In genomic region chr2:27428978-27429541, GRCh38 we compare ENCODE assay signal across 8 cellular contexts. TPM values are rescaled to one million over a fixed set of nuclear protein-coding genes. Genes with fewer than 3 reads are reported as not detected.
A peak's percentile ranks its signal among the peaks of the same experiment; 100 is the strongest.
DNase-seq lines count a peak whose midpoint lies in the region; ATAC-seq lines count a peak whose summit lies in the region.

No MANE protein-coding gene starts in this region.

- no peaks in the 10 kb centered on the region for H3K9me3 Mint-ChIP-seq in activated CD4-positive, alpha-beta memory T cell treated with anti-CD3 and anti-CD28 coated beads for 36 hours
- no peaks in the 10 kb centered on the region for H3K9me3 Mint-ChIP-seq in memory B cell

- POLR2A ChIA-PET in activated CD4-positive, alpha-beta memory T cell treated with anti-CD3 and anti-CD28 coated beads for 36 hours (lab: Charles Lee): interaction anchor here (0.7 to 5.5 kb wide), 10 partner anchors 17 to 200 kb away, joined by 3 to 63 read pairs (median 4); partner anchors contain the start of genes CCDC121, GPN1, GTF3C2 and PPM1G

- peak; percentile 66 for ATAC-seq in GM18867 (IDR thresholded peaks at IDR 0.05; ENCODE audit: unreplicated experiment)
- ATAC-seq in HG03095 (IDR thresholded peaks at IDR 0.05; ENCODE audit: unreplicated experiment): peak; percentile 65
- ATAC-seq in memory B cell (ENCODE audit: low read depth): peak; percentile 63

- peak overlapping the region; percentile 99 for H3K4me3 Mint-ChIP-seq in activated CD4-positive, alpha-beta memory T cell treated with anti-CD3 and anti-CD28 coated beads for 36 hours
- H3K4me3 Mint-ChIP-seq in memory B cell: peak overlapping the region; percentile 89

- H3K27me3 Mint-ChIP-seq in activated CD4-positive, alpha-beta memory T cell treated with anti-CD3 and anti-CD28 coated beads for 36 hours: no peaks in the 10 kb centered on the region
- H3K27me3 Mint-ChIP-seq in memory B cell: no peaks in the 10 kb centered on the region

- DNase-seq in AML-193 (lab: John Stamatoyannopoulos, UW) (peak; percentile 64 to 69), NCI-H526 treated with DMSO at 0.1 percent for 48 hours (lab: John Stamatoyannopoulos, UW) (peak; percentile 55), memory B cell (ENCODE audit: low spot score in 2 of 2) (no peak)
- DNase-seq in activated CD4-positive, alpha-beta memory T cell treated with anti-CD3 and anti-CD28 coated beads for 36 hours: peak; percentile 85
- DNase-seq in effector CD8-positive, alpha-beta T cell (lab: John Stamatoyannopoulos, UW): peak; percentile 47
- DNase-seq in stimulated activated CD4-positive, alpha-beta T cell treated with anti-CD3 and anti-CD28 coated beads, TNF-alpha, amount 100 ng/mL, for 48 hours (ENCODE audit: low read depth in 3 of 3): peak; percentile 53 to 57 (median 56)

- CTCF ChIA-PET in activated CD4-positive, alpha-beta memory T cell treated with anti-CD3 and anti-CD28 coated beads for 36 hours (lab: Charles Lee): interaction anchor here (1.1 to 6.4 kb wide), 7 partner anchors 9 to 254 kb away, joined by 3 to 53 read pairs (median 10); partner anchors contain the start of genes EIF2B4, PPM1G, SNX17 and ZNF513

- peak overlapping the region; percentile 98 for H3K27ac Mint-ChIP-seq in activated CD4-positive, alpha-beta memory T cell treated with anti-CD3 and anti-CD28 coated beads for 36 hours
- peak overlapping the region; percentile 83 for H3K27ac Mint-ChIP-seq in memory B cell

- H3K36me3 Mint-ChIP-seq in activated CD4-positive, alpha-beta memory T cell treated with anti-CD3 and anti-CD28 coated beads for 36 hours: peaks cover 18% of the 10 kb centered on the region
- H3K36me3 Mint-ChIP-seq in memory B cell: peaks cover 10% of the 10 kb centered on the region

- H3K4me1 Mint-ChIP-seq in activated CD4-positive, alpha-beta memory T cell treated with anti-CD3 and anti-CD28 coated beads for 36 hours (ENCODE audit: low read depth): peaks cover 35% of the 10 kb centered on the region
- peaks cover 23% of the 10 kb centered on the region for H3K4me1 Mint-ChIP-seq in memory B cell

- intact Hi-C loops in activated CD4-positive, alpha-beta memory T cell treated with anti-CD3 and anti-CD28 coated beads for 36 hours (cut with micrococcal nuclease): loop anchor here (1.0 to 2.0 kb wide), 6 partner anchors 20 to 254 kb away; partner anchors contain the start of genes CCDC121, GPN1, IFT172 and PPM1G

RNA-seq across cellular contexts. Expression of gene NRBP1, which starts 0.6 kb away (rescaled TPM):
- total RNA-seq in activated CD4-positive, alpha-beta memory T cell treated with anti-CD3 and anti-CD28 coated beads for 36 hours: 10 to 100 TPM; 80.8 to 82.7 TPM

RNA-seq across cellular contexts. Expression of gene KRTCAP3, which starts 13.1 kb away (rescaled TPM):
- total RNA-seq in activated CD4-positive, alpha-beta memory T cell treated with anti-CD3 and anti-CD28 coated beads for 36 hours: 1 to 10 TPM; 5.4 to 6.4 TPM

RNA-seq across cellular contexts. Expression of gene PPM1G, which starts 19.7 kb away (rescaled TPM):
- 100 to 1,000 TPM; 127 to 132 TPM for total RNA-seq in activated CD4-positive, alpha-beta memory T cell treated with anti-CD3 and anti-CD28 coated beads for 36 hours

RNA-seq across cellular contexts. Expression of gene ZNF513, which starts 48.5 kb away (rescaled TPM):
- total RNA-seq in activated CD4-positive, alpha-beta memory T cell treated with anti-CD3 and anti-CD28 coated beads for 36 hours: 1 to 10 TPM; 8.6 to 9.7 TPM

RNA-seq across cellular contexts. Expression of gene SNX17, which starts 58.6 kb away (rescaled TPM):
- 10 to 100 TPM; 91.2 to 93.2 TPM for total RNA-seq in activated CD4-positive, alpha-beta memory T cell treated with anti-CD3 and anti-CD28 coated beads for 36 hours

Comparison
In these comparisons a context has a peak if more than half of its experiments do, and no peak if none do; other contexts are left out.
1. DNase-seq: peak in AML-193 (2 of 2), NCI-H526 treated with DMSO at 0.1 percent for 48 hours (single experiment), activated CD4-positive, alpha-beta memory T cell treated with anti-CD3 and anti-CD28 coated beads for 36 hours (single experiment), effector CD8-positive, alpha-beta T cell (single experiment) and stimulated activated CD4-positive, alpha-beta T cell treated with anti-CD3 and anti-CD28 coated beads, TNF-alpha, amount 100 ng/mL, for 48 hours (3 of 3); none in memory B cell (0 of 2).
2. Peak in every context shown above with its lines, with median percentiles within 50 percentile points of each other: ATAC-seq.